ENCODE assay signal across 1 cellular context in the genomic region with DNA sequence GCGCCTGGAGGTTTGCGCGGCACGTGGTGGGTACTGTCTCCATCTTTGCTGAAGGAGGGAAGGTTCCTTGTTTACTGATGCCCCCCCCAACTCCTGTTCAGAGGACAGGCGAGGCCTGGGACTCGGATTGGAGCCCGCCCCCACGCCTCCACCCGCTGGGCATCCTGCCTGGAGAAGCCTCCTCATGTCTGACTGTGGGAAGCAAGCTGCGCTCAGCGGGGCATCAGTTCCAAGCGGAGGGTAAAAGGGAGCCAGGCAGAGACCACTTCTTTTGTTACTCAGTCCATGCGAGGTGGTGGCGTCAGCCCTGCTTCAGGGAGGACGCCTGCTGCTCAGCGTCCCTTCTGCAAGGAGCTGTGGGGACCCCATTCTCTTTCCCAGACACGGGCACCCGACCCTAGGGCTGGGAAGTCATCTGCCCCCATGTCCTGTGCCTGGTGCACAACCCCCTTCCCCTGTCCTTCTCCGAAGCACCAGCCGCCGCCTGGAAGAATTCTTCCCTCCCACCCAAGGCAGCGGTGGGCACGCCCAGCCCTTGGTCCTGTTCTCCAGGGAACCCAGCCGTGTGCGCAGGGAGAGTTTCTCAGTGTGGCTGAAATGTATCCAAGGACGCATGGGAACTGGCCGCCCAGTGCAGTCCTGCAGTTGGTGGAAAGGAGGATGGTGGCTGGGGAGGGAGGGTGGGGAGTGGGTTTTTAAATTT.
A peak's percentile ranks its signal among the peaks of the same experiment; 100 is the strongest.
TF ChIP-seq lines count a peak whose summit lies in the region.

No MANE protein-coding gene starts in this region.

TF ChIP-seq in H1, 55 proteins besides CTCF, POLR2A, EP300 and RAD21:
- TF ChIP-seq GABPA (IDR thresholded peaks at IDR 0.05; ENCODE audit: borderline replicate concordance, insufficient read depth, low read length) = no peak
- TF ChIP-seq KDM4A (IDR thresholded peaks at IDR 0.05; ENCODE audit: low read depth, low read length, severe bottlenecking) = no peak
- no peak for TF ChIP-seq ATF2 (IDR thresholded peaks at IDR 0.05; ENCODE audit: low read length)
- TF ChIP-seq, protein P1, sequence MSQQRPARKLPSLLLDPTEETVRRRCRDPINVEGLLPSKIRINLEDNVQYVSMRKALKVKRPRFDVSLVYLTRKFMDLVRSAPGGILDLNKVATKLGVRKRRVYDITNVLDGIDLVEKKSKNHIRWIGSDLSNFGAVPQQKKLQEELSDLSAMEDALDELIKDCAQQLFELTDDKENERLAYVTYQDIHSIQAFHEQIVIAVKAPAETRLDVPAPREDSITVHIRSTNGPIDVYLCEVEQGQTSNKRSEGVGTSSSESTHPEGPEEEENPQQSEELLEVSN (IDR thresholded peaks at IDR 0.05) = peak; percentile 45; the same call in 1 of the 2 replicates
